8 cellular contexts compared by ENCODE assay signal in the genomic region with DNA sequence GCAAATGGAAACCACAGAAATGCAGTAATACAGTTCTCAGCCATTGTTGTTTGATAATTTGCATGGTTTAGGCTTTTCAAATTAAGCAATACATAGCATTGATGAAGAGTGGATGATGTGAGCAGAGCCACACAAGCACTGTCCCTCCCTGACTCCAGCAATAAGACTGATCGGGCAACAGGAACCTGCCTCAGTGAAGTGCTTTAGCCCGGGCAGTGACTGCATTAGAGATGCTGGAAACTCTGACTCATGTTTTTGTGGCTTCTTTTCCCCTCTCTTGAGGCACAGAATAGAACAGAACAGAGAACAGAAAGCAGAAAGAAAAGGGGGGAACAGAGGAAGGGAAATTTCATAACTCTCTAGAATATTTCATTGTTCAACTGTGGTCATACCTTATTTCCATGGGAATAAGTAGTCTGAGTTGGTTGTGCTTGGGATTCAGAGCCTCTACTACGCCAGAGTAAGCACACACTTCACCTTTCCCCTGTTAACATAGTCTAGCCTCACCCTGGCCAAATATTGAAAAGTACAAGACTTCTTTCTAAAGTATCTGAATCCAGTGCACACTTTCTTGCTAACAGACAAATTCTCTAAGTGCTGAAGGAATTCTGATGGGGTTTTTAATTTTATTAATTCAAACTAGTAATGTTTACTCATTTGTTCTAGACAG.
A peak's percentile ranks its signal among the peaks of the same experiment; 100 is the strongest.
DNase-seq lines count a peak whose midpoint lies in the region; ATAC-seq and FAIRE-seq lines count a peak whose summit lies in the region.

No MANE protein-coding gene starts in this region.

- FAIRE-seq in GM18507 (lab: Jason Lieb, UNC) (peak; percentile 73), urothelium cell line (lab: Jason Lieb, UNC) (peak; percentile 20)

- H3K9ac ChIP-seq in adipocyte (ENCODE audit: low read length) = peak overlapping the region; percentile 57

- no peaks in the 10 kb centered on the region for H3K27me3 ChIP-seq in adipocyte (replicated peaks; ENCODE audit: control insufficient read depth, insufficient read depth, low read length)

- intact Hi-C loops in left colon (cut with DNase I, micrococcal nuclease) = no loop called here

- H3K4me3 ChIP-seq in adipocyte (ENCODE audit: low read length) = peak overlapping the region; percentile 66

- peak; percentile 97 for ATAC-seq in GM21717 (IDR thresholded peaks at IDR 0.05; ENCODE audit: unreplicated experiment)
- peak; percentile 21 for ATAC-seq in left colon

- H3K36me3 ChIP-seq in adipocyte (ENCODE audit: control insufficient read depth, insufficient read depth, low read length, severe bottlenecking) = no peaks in the 10 kb centered on the region

- DNase-seq in GM18507 (ENCODE audit: extremely low spot score, insufficient read length, low read depth) (peak; percentile 7), HS-5 (ENCODE audit: low read depth) (peak; percentile 34), adipocyte (ENCODE audit: low read depth) (peak; percentile 94), left colon (peak in 1 of 2 donors; percentile 3), urothelium cell line (ENCODE audit: low spot score) (peak; percentile 78), NCI-H1092 (lab: John Stamatoyannopoulos, UW) (no peak), HT-29 (ENCODE audit: low spot score) (no peak)

- no peaks in the 10 kb centered on the region for H3K9me3 ChIP-seq in adipocyte (ENCODE audit: control insufficient read depth, low read length)

- H3K4me1 ChIP-seq in adipocyte (ENCODE audit: control insufficient read depth, insufficient read depth, low read length) = peaks cover 29% of the 10 kb centered on the region

Comparison
In these comparisons a context has a peak if more than half of its experiments do, and no peak if none do; other contexts are left out.
1. DNase-seq: peak in GM18507 (single experiment), HS-5 (single experiment), adipocyte (single experiment) and urothelium cell line (single experiment); none in NCI-H1092 (single experiment) and HT-29 (single experiment).